ENCODE assay signal across 2 cellular contexts in the genomic region with DNA sequence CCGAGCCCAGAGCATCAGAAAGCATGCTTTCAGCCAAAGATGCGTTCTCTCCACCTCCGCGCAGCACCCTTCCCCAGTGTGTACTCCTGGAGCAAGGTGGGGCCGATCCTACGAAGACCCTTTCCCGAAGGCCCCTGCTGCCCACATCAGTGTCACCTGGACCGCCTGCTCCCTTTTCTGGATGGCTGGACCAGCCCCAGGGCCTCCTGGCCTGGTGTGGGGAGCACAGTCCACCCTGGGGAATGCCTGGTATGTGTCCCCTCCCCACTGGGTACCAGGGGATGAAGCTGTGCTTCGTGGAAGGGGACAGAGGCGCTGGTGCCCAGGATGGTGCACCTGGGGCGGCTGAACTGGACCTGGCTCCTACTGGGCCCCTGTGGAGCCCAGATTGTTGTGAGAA.
TF ChIP-seq lines count a peak whose summit lies in the region.

No MANE protein-coding gene starts in this region.

TF ChIP-seq in SK-N-SH, 30 proteins besides CTCF, POLR2A, EP300 and RAD21 (continued from another document):
- TF ChIP-seq, protein P1, sequence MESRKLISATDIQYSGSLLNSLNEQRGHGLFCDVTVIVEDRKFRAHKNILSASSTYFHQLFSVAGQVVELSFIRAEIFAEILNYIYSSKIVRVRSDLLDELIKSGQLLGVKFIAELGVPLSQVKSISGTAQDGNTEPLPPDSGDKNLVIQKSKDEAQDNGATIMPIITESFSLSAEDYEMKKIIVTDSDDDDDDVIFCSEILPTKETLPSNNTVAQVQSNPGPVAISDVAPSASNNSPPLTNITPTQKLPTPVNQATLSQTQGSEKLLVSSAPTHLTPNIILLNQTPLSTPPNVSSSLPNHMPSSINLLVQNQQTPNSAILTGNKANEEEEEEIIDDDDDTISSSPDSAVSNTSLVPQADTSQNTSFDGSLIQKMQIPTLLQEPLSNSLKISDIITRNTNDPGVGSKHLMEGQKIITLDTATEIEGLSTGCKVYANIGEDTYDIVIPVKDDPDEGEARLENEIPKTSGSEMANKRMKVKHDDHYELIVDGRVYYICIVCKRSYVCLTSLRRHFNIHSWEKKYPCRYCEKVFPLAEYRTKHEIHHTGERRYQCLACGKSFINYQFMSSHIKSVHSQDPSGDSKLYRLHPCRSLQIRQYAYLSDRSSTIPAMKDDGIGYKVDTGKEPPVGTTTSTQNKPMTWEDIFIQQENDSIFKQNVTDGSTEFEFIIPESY (IDR thresholded peaks at IDR 0.05; ENCODE audit: borderline replicate concordance, low read depth) = no peak
- TF ChIP-seq TAF1 (IDR thresholded peaks at IDR 0.05; ENCODE audit: borderline replicate concordance, low read depth, low read length) = no peak
- TF ChIP-seq, protein P2, sequence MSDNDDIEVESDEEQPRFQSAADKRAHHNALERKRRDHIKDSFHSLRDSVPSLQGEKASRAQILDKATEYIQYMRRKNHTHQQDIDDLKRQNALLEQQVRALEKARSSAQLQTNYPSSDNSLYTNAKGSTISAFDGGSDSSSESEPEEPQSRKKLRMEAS (IDR thresholded peaks at IDR 0.05; ENCODE audit: low read depth) = no peak
- TF ChIP-seq GATA2 (CRISPR knock-in tag; IDR thresholded peaks at IDR 0.05) = no peak
- no peak for TF ChIP-seq NRF1 (IDR thresholded peaks at IDR 0.05; ENCODE audit: low read depth, low read length)

TF ChIP-seq in SK-N-SH treated with all-trans-retinoic acid at 6 μM for 48 hours, 23 proteins besides CTCF, POLR2A, EP300 and RAD21 (continued from another document):
- TF ChIP-seq, protein P3, sequence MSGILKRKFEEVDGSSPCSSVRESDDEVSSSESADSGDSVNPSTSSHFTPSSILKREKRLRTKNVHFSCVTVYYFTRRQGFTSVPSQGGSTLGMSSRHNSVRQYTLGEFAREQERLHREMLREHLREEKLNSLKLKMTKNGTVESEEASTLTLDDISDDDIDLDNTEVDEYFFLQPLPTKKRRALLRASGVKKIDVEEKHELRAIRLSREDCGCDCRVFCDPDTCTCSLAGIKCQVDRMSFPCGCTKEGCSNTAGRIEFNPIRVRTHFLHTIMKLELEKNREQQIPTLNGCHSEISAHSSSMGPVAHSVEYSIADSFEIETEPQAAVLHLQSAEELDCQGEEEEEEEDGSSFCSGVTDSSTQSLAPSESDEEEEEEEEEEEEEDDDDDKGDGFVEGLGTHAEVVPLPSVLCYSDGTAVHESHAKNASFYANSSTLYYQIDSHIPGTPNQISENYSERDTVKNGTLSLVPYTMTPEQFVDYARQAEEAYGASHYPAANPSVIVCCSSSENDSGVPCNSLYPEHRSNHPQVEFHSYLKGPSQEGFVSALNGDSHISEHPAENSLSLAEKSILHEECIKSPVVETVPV (CRISPR knock-in tag; IDR thresholded peaks at IDR 0.05) = no peak
- TF ChIP-seq TCF4 (CRISPR knock-in tag; IDR thresholded peaks at IDR 0.05; ENCODE audit: borderline replicate concordance) (no peak), ZC3H10 (CRISPR knock-in tag; IDR thresholded peaks at IDR 0.05) (no peak), GLIS3 (CRISPR knock-in tag; IDR thresholded peaks at IDR 0.05) (no peak), PPARA (CRISPR knock-in tag; IDR thresholded peaks at IDR 0.05; ENCODE audit: borderline replicate concordance) (no peak), BACH2 (CRISPR knock-in tag; IDR thresholded peaks at IDR 0.05; ENCODE audit: borderline replicate concordance) (no peak), CSDC2 (CRISPR knock-in tag; IDR thresholded peaks at IDR 0.05) (no peak), OSR1 (CRISPR knock-in tag; IDR thresholded peaks at IDR 0.05) (no peak)
- TF ChIP-seq, protein P4, sequence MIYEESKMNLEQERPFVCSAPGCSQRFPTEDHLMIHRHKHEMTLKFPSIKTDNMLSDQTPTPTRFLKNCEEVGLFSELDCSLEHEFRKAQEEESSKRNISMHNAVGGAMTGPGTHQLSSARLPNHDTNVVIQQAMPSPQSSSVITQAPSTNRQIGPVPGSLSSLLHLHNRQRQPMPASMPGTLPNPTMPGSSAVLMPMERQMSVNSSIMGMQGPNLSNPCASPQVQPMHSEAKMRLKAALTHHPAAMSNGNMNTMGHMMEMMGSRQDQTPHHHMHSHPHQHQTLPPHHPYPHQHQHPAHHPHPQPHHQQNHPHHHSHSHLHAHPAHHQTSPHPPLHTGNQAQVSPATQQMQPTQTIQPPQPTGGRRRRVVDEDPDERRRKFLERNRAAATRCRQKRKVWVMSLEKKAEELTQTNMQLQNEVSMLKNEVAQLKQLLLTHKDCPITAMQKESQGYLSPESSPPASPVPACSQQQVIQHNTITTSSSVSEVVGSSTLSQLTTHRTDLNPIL (CRISPR knock-in tag; IDR thresholded peaks at IDR 0.05; ENCODE audit: low read depth) = no peak
- TF ChIP-seq, protein P5, sequence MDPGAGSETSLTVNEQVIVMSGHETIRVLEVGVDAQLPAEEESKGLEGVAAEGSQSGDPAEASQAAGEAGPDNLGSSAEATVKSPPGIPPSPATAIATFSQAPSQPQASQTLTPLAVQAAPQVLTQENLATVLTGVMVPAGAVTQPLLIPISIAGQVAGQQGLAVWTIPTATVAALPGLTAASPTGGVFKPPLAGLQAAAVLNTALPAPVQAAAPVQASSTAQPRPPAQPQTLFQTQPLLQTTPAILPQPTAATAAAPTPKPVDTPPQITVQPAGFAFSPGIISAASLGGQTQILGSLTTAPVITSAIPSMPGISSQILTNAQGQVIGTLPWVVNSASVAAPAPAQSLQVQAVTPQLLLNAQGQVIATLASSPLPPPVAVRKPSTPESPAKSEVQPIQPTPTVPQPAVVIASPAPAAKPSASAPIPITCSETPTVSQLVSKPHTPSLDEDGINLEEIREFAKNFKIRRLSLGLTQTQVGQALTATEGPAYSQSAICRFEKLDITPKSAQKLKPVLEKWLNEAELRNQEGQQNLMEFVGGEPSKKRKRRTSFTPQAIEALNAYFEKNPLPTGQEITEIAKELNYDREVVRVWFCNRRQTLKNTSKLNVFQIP (CRISPR knock-in tag; IDR thresholded peaks at IDR 0.05; ENCODE audit: borderline replicate concordance, low read depth) = no peak
